ENCODE assay signal across 4 cellular contexts in genomic region chr13:94718697-94719096, GRCh38. TPM values are rescaled to one million over a fixed set of nuclear protein-coding genes. Genes with fewer than 3 reads are reported as not detected.
"Had no signal": no experiment of that assay in that cellular context is flagged by ENCODE, and none has a peak within 500 bp of the region (broad histone marks: within the 10 kb centered on the region; RNA-seq: fewer than 3 reads in every experiment).

No MANE protein-coding gene starts in this region.

RNA-seq across cellular contexts. Expression of gene SOX21, which starts 6.4 kb away (rescaled TPM):
- total RNA-seq: HepG2, HT-29, IMR-90 had no signal
- polyA plus RNA-seq: HepG2, IgD-negative memory B cell, IMR-90 had no signal
